ENCODE assay signal across 2 cellular contexts in the genomic region with DNA sequence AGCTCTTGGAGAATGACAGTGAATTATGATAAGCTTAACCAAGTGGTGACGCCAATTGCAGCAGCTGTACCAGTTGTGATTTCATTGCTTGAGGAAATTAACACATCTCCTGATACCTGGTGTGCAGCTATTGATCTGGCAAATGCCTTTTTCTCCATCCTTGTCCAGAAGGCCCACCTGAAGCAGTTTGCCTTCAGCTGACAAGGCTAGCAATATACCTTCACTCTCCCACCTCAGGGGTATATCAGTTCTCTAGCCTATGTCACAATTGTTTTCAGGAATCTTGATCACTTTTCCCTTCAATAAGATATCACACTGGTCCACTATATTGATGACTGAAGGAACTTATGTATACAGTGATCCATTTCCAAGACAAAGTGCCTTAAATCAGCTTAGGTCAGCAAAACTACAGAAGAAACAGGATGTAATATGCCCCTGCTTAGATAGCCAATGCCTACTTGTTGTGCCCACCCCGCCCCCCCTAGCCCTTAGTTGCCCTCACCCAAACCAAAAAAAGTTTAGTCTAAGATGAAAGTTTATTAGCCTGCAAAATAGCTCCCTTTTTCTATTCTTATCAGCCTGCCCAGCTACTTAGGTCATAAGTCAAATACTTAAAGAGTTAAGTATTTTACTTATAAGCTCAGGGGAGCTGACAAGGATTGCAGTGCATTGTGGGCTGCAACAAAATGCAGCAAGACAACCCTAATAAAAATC.
TF ChIP-seq lines count a peak whose summit lies in the region.

No MANE protein-coding gene starts in this region.

TF ChIP-seq in HEK293, 187 proteins besides CTCF, POLR2A, EP300 and RAD21:
- TF ChIP-seq ZNF391 (tag by site-specific recombination; IDR thresholded peaks at IDR 0.05; ENCODE audit: borderline replicate concordance, low read depth) (no peak), SETDB1 (IDR thresholded peaks at IDR 0.05; ENCODE audit: insufficient read length, low read length) (peak; percentile 15), ZNF16 (tag by site-specific recombination; IDR thresholded peaks at IDR 0.05; ENCODE audit: low read depth) (no peak), ZNF157 (tag by site-specific recombination; IDR thresholded peaks at IDR 0.05) (peak; percentile 97), ZNF112 (tag by site-specific recombination; IDR thresholded peaks at IDR 0.05) (no peak), ZNF274 (IDR thresholded peaks at IDR 0.05; ENCODE audit: low read length) (no peak), ZNF274 (tag by site-specific recombination; IDR thresholded peaks at IDR 0.05; ENCODE audit: borderline replicate concordance) (no peak), GLIS1 (tag by site-specific recombination; IDR thresholded peaks at IDR 0.05) (no peak)
- TF ChIP-seq, protein P1, sequence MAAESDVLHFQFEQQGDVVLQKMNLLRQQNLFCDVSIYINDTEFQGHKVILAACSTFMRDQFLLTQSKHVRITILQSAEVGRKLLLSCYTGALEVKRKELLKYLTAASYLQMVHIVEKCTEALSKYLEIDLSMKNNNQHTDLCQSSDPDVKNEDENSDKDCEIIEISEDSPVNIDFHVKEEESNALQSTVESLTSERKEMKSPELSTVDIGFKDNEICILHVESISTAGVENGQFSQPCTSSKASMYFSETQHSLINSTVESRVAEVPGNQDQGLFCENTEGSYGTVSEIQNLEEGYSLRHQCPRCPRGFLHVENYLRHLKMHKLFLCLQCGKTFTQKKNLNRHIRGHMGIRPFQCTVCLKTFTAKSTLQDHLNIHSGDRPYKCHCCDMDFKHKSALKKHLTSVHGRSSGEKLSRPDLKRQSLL (tag by site-specific recombination; IDR thresholded peaks at IDR 0.05) = no peak
- TF ChIP-seq, protein P2, sequence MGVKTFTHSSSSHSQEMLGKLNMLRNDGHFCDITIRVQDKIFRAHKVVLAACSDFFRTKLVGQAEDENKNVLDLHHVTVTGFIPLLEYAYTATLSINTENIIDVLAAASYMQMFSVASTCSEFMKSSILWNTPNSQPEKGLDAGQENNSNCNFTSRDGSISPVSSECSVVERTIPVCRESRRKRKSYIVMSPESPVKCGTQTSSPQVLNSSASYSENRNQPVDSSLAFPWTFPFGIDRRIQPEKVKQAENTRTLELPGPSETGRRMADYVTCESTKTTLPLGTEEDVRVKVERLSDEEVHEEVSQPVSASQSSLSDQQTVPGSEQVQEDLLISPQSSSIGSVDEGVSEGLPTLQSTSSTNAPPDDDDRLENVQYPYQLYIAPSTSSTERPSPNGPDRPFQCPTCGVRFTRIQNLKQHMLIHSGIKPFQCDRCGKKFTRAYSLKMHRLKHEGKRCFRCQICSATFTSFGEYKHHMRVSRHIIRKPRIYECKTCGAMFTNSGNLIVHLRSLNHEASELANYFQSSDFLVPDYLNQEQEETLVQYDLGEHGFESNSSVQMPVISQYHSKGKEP (tag by site-specific recombination; IDR thresholded peaks at IDR 0.05) = no peak

TF ChIP-seq in H1, 55 proteins besides CTCF, POLR2A, EP300 and RAD21:
- TF ChIP-seq MAFK (IDR thresholded peaks at IDR 0.05; ENCODE audit: low read depth, low read length) = peak; percentile 45; the same call in 1 of the 2 replicates
- TF ChIP-seq RXRA (IDR thresholded peaks at IDR 0.05; ENCODE audit: insufficient read depth, low read depth, low read length) = no peak
TF ChIP-seq in H1: peak in this region for 1.
